Comparison of ENCODE assay signal across 17 cellular contexts in genomic region chr3:42088803-42089520, GRCh38. TPM values are rescaled to one million over a fixed set of nuclear protein-coding genes. Genes with fewer than 3 reads are reported as not detected.
DNase-seq lines count a peak whose midpoint lies in the region; ATAC-seq, FAIRE-seq and TF ChIP-seq lines count a peak whose summit lies in the region.
"Had no signal": no experiment of that assay in that cellular context is flagged by ENCODE, and none has a peak within 500 bp of the region (broad histone marks: within the 10 kb centered on the region; RNA-seq: fewer than 3 reads in every experiment).

No MANE protein-coding gene starts in this region.

- in situ Hi-C loops in GM13976 (cut with MboI; ENCODE audit: low sequenced_read_pairs, unreplicated experiment) (no loop called here), HepG2 (cut with HindIII; ENCODE audit: extremely low pct_ligation_motif_present, low pct_unique_long_range_greater_than_20kb) (no loop called here)

- H3K79me2 ChIP-seq in HepG2 (ENCODE audit: insufficient read depth, low read length), result peaks cover 3% of the 10 kb centered on the region

- no peaks in the 10 kb centered on the region for H3K27me3 Mint-ChIP-seq in naive B cell
- no peaks in the 10 kb centered on the region for H3K27me3 Mint-ChIP-seq in chondrocyte (ENCODE audit: low read depth)
- H3K27me3 Mint-ChIP-seq: T-cell had no signal

- H3K4me3 ChIP-seq in HepG2 (replicated peaks in 1 of 3; ENCODE audit: insufficient read depth in 1 of 3, low read depth in 2 of 3, low read length in 3 of 3) (no peak overlapping the region), sigmoid colon (no peak overlapping the region)
- H3K4me3 ChIP-seq: esophagus squamous epithelium, PC-9 had no signal

- no peak for FAIRE-seq in HepG2 (lab: Jason Lieb, UNC)

- peaks cover 24 to 46% of the 10 kb centered on the region in 2 donors for H3K36me3 Mint-ChIP-seq in naive B cell
- peaks cover 26% of the 10 kb centered on the region for H3K36me3 Mint-ChIP-seq in chondrocyte (ENCODE audit: low read depth)

- H3K4me1 ChIP-seq in HepG2 (ENCODE audit: insufficient read depth, low read length) (no peaks in the 10 kb centered on the region), sigmoid colon (peaks cover 0 to 51% (median 21%) of the 10 kb centered on the region in 4 donors)

- H4K20me1 ChIP-seq in HepG2 (ENCODE audit: insufficient read depth, low read length), result 0 out of 2 replicates have a peak, but pooled peaks cover 5% of the 10 kb centered on the region

- no peak overlapping the region for H2AFZ ChIP-seq in HepG2 (ENCODE audit: low read length)
- H2AFZ ChIP-seq: PC-9 had no signal

- H3K4me3 Mint-ChIP-seq in naive B cell, result peak overlapping the region in 3 of 8 donors; percentile 35 to 76 (median 65)
- no peak overlapping the region for H3K4me3 Mint-ChIP-seq in chondrocyte (ENCODE audit: unreplicated experiment)
- H3K4me3 Mint-ChIP-seq: T-cell had no signal

- H3K36me3 ChIP-seq in HepG2 (replicated peaks in 1 of 2; ENCODE audit: control insufficient read depth in 1 of 2, insufficient read depth in 2 of 2, low read length in 2 of 2) (peaks cover 23 to 49% of the 10 kb centered on the region in 2 experiments; a peak in 4 of 5 replicates), sigmoid colon (peaks cover 0 to 13% (median 2%) of the 10 kb centered on the region in 4 donors)

- no peak for TF ChIP-seq CTCF in GM13976 (IDR thresholded peaks at IDR 0.05; ENCODE audit: borderline replicate concordance, control extremely low read depth, extremely low read depth, insufficient read depth, missing control alignments)
- no peak for TF ChIP-seq CTCF in HepG2 (CRISPR knock-in tag; IDR thresholded peaks at IDR 0.05)
- no peak for TF ChIP-seq CTCF in sigmoid colon (IDR thresholded peaks at IDR 0.05)
- TF ChIP-seq CTCF in chondrocyte (IDR thresholded peaks at IDR 0.05), result no peak

- H3K9me3 Mint-ChIP-seq in naive B cell (peaks cover 0 to 13% (median 6%) of the 10 kb centered on the region in 7 donors), chondrocyte (ENCODE audit: low read depth) (no peaks in the 10 kb centered on the region)
- H3K9me3 Mint-ChIP-seq: T-cell had no signal

- H3K9me3 ChIP-seq in HepG2 (ENCODE audit: low read length) (peaks cover 6% of the 10 kb centered on the region; the same call in 1 of the 2 replicates), sigmoid colon (no peaks in the 10 kb centered on the region)
- H3K9me3 ChIP-seq: esophagus squamous epithelium had no signal

- H3K27me3 ChIP-seq in HepG2 (ENCODE audit: control insufficient read depth in 1 of 2, insufficient read depth in 2 of 2, low read length in 2 of 2), result no peaks in the 10 kb centered on the region
- no peaks in the 10 kb centered on the region for H3K27me3 ChIP-seq in sigmoid colon
- H3K27me3 ChIP-seq: esophagus squamous epithelium had no signal

- H3K27ac ChIP-seq in HepG2 (ENCODE audit: extremely low read length, insufficient read depth, low read length) (no peak overlapping the region), sigmoid colon (no peak overlapping the region)
- H3K27ac ChIP-seq: esophagus squamous epithelium, PC-9 had no signal

- H3K4me2 ChIP-seq in HepG2 (ENCODE audit: low read depth, low read length), result no peak overlapping the region
- H3K4me2 ChIP-seq: PC-9 had no signal

- 92% methylated on average over 10 of the region's 10 CpGs for WGBS in HepG2 (ENCODE audit: low lambda C conversion rate)
- 81 to 96% methylated on average over 10 of the region's 10 CpGs for WGBS in sigmoid colon, 2 donors

- H3K9ac ChIP-seq in HepG2 (ENCODE audit: insufficient read depth, low read depth, low read length), result no peak overlapping the region

- H3K4me1 Mint-ChIP-seq in naive B cell (peaks cover 65 to 86% (median 73%) of the 10 kb centered on the region in 3 donors), chondrocyte (ENCODE audit: low read depth) (peaks cover 57% of the 10 kb centered on the region)

- CTCF ChIA-PET in HepG2 (lab: Yijun Ruan, JAX; ENCODE audit: low intra/inter-chr PET ratio, low total read pairs), result no interaction called here

- no peak for TF ChIP-seq RAD21 in HepG2 (CRISPR knock-in tag; IDR thresholded peaks at IDR 0.05)

- intact Hi-C loops in HepG2 (cut with micrococcal nuclease; ENCODE audit: unreplicated experiment), result no loop called here
- intact Hi-C loops in sigmoid colon (cut with DNase I), result no loop called here

- DNase-seq in GM13976 (ENCODE audit: low spot score) (peak; percentile 58), naive B cell (no peak), Kasumi-1 (lab: John Stamatoyannopoulos, UW) (no peak), HepG2 (ENCODE audit: low spot score) (no peak), sigmoid colon (no peak), chondrocyte (ENCODE audit: low spot score) (no peak)
- DNase-seq: activated CD4-positive, CD25-positive, alpha-beta regulatory T cell treated with anti-CD3 and anti-CD28 coated beads, Interleukin-2, amount 50 U/mL, for 72 hours; activated T-cell treated with anti-CD3 and anti-CD28 coated beads for 4 hours; cortex of kidney; esophagus squamous epithelium; left colon; NCI-H1417 treated with DMSO at 0.1 percent for 48 hours; NCI-H446; PC-9; T-cell had no signal

- POLR2A ChIA-PET in HepG2 (lab: Yijun Ruan, JAX), result no interaction called here

- no peak for TF ChIP-seq POLR2A in HepG2 (IDR thresholded peaks at IDR 0.05; ENCODE audit: insufficient read depth in 1 of 2, low read depth in 2 of 2, low read length in 2 of 2)
- no peak for TF ChIP-seq POLR2A in sigmoid colon (IDR thresholded peaks at IDR 0.05)

- TF ChIP-seq EP300 in HepG2 (IDR thresholded peaks at IDR 0.05; ENCODE audit: low read depth in 2 of 2, low read length in 2 of 2), result no peak
- no peak for TF ChIP-seq EP300 in HepG2 (CRISPR knock-in tag; IDR thresholded peaks at IDR 0.05; ENCODE audit: borderline replicate concordance)
- TF ChIP-seq EP300 in sigmoid colon (IDR thresholded peaks at IDR 0.05), result no peak

- BruUV-seq in HepG2 (replicated peaks; lab: Mats Ljungman, UMichigan), result no TSS peak

- ATAC-seq in GM21360 (IDR thresholded peaks at IDR 0.05; ENCODE audit: unreplicated experiment) (peak; percentile 48), HG03066 (IDR thresholded peaks at IDR 0.05; ENCODE audit: low read depth, unreplicated experiment) (peak; percentile 67), naive B cell (ENCODE audit: low read depth in 2 of 2) (no peak), HepG2 (no peak)
- ATAC-seq: left colon, T-cell had no signal

- H3K27ac Mint-ChIP-seq in naive B cell (peak overlapping the region; percentile 23 to 90 (median 86)), chondrocyte (ENCODE audit: unreplicated experiment) (no peak overlapping the region)

TF ChIP-seq in HepG2, 621 proteins besides CTCF, POLR2A, EP300 and RAD21 (continues in another document):
- TF ChIP-seq SMAD9 (CRISPR knock-in tag; IDR thresholded peaks at IDR 0.05) (no peak), PAXIP1 (CRISPR knock-in tag; conservative IDR thresholded peaks at IDR 0.05) (no peak), PHF5A (CRISPR knock-in tag; IDR thresholded peaks at IDR 0.05; ENCODE audit: low read depth, unreplicated experiment) (no peak)

RNA-seq across cellular contexts. Expression of gene TRAK1, which starts 2.2 kb away (rescaled TPM):
- polyA plus RNA-seq in naive B cell (ENCODE audit: low read depth in 6 of 6), result 10 to 100 TPM; 20.5 to 54.1 (median 28.4) TPM
- total RNA-seq in HepG2 (2016; rRNA removed; fragmentation: Illumina TruSeq; extraction: Trizol), result 20.5 and 22.8 TPM in 2 replicates
- total RNA-seq in HepG2 (2016; cell fraction: cytosol; rRNA removed; fragmentation: Illumina TruSeq; extraction: Trizol; ENCODE audit: low read depth), result 7.0 and 7.4 TPM in 2 replicates
- 18.0 and 21.4 TPM in 2 replicates for total RNA-seq in HepG2 (2016; cell fraction: insoluble cytoplasmic fraction; rRNA removed; fragmentation: Illumina TruSeq; extraction: Trizol)
- 20.7 and 21.5 TPM in 2 replicates for total RNA-seq in HepG2 (2016; cell fraction: membrane; rRNA removed; fragmentation: Illumina TruSeq; extraction: Trizol)
- total RNA-seq in HepG2 (2016; cell fraction: nucleus; rRNA removed; fragmentation: Illumina TruSeq; extraction: Trizol), result 26.3 and 30.0 TPM in 2 replicates
- polyA plus RNA-seq in HepG2 (2011; rRNA removed), result 40.8 and 46.6 TPM in 2 replicates
- polyA plus RNA-seq in HepG2 (2011; cell fraction: cytosol; rRNA removed), result 29.8 and 35.8 TPM in 2 replicates
- polyA plus RNA-seq in HepG2 (2011; cell fraction: nucleus; rRNA removed), result 63.9 and 75.8 TPM in 2 replicates
- 21.6 and 24.2 TPM in 2 replicates for polyA plus RNA-seq in HepG2 (2012)
- 3.6 and 5.4 TPM in 2 replicates for polyA plus RNA-seq in HepG2 (2016; cell fraction: cytosol; fragmentation: Illumina TruSeq; extraction: Trizol; ENCODE audit: low read depth)
- 16.6 and 20.2 TPM in 2 replicates for polyA plus RNA-seq in HepG2 (2016; cell fraction: insoluble cytoplasmic fraction; fragmentation: Illumina TruSeq; extraction: Trizol; ENCODE audit: low read depth)
- 11.6 and 12.7 TPM in 2 replicates for polyA plus RNA-seq in HepG2 (2016; cell fraction: membrane; fragmentation: Illumina TruSeq; extraction: Trizol; ENCODE audit: low read depth)
- polyA plus RNA-seq in HepG2 (2016; cell fraction: nucleus; fragmentation: Illumina TruSeq; extraction: Trizol; ENCODE audit: insufficient read depth, low read depth), result 39.7 and 45.7 TPM in 2 replicates
- 22.1 and 65.6 TPM in 2 replicates for polyA minus RNA-seq in HepG2 (2011; rRNA and poly(A)+ RNA removed; ENCODE audit: low replicate concordance)
- polyA minus RNA-seq in HepG2 (2011; cell fraction: cytosol; rRNA and poly(A)+ RNA removed), result 39.4 and 40.2 TPM in 2 replicates
- 71.6 and 79.1 TPM in 2 replicates for polyA minus RNA-seq in HepG2 (2011; cell fraction: nucleus; rRNA and poly(A)+ RNA removed)
- 10 to 100 TPM; 17.6 to 42.7 (median 27.2) TPM for total RNA-seq in sigmoid colon
- 10 to 100 TPM; 31.8 to 39.5 (median 37.9) TPM for polyA plus RNA-seq in sigmoid colon
- total RNA-seq in chondrocyte, result 38.1 to 53.7 TPM (median 51.2 TPM) in 3 replicates

Comparison
In these comparisons a context has a peak if more than half of its experiments do, and no peak if none do; other contexts are left out.
1. ATAC-seq: peak in GM21360 (single experiment) and HG03066 (single experiment); none in naive B cell (0 of 2) and HepG2 (single experiment).